In the genomic region with DNA sequence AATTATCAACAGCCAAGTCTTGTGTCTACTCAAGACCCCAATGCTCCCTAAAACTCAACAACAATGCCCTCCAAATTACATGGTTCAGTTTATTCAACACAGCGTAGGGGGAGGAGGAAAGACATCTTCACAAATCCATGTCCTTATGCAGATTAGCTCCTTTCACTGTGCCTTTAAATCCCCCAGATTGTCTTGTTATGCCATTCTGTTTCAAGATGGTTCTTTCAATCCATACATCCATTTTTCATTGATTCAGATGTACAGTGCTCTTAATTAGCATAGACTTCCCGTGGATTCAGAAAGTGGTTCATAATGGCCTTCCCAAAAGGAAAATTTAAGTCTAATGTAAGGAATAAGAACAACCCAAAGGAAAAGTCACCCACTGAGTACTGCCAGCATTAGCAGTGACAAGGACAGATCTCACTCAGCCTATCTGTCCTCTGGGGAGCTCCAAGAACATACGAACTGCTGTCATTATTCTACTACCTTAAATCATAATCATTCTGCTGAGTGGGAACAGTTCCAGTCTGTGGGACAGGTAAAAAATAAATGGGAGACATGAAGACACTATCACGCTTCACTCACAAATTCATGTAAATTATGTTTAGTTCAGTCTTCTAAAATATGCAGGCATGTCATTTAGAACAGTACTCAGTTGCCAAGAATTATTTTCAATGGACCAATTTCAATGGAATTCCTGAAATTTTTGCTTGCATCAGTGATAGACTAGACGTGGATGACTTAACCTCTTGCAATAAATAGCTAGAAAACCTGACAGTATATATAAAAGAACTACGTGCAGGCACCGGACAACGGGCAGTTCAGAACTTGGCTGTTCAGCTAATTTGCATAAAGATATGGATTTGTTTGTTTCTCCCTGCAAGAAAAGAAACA, we compare ENCODE assay signal across 12 cellular contexts. TPM values are rescaled to one million over a fixed set of nuclear protein-coding genes. Genes with fewer than 3 reads are reported as not detected.
A peak's percentile ranks its signal among the peaks of the same experiment; 100 is the strongest.
DNase-seq lines count a peak whose midpoint lies in the region; ATAC-seq, FAIRE-seq and TF ChIP-seq lines count a peak whose summit lies in the region.
"Had no signal": no experiment of that assay in that cellular context is flagged by ENCODE, and none has a peak within 500 bp of the region (broad histone marks: within the 10 kb centered on the region; RNA-seq: fewer than 3 reads in every experiment).

No MANE protein-coding gene starts in this region.

- H3K14ac ChIP-seq in H1 (ENCODE audit: insufficient read length) = no peak overlapping the region

- FAIRE-seq in H1 (lab: Jason Lieb, UNC) = peak; percentile 28

- H3K27ac ChIP-seq in H1 (ENCODE audit: low read depth, low read length) (0 out of 2 replicates have a peak overlapping the region, but pooled peaks have one; percentile 23), suprapubic skin (no peak overlapping the region)

- peaks cover 35% of the 10 kb centered on the region for H3K4me1 Mint-ChIP-seq in nephron

- in situ Hi-C loops in Caki2 (cut with HindIII; ENCODE audit: low pct_unique_long_range_greater_than_20kb, low sequenced_read_pairs) = no loop called here

- no peak for TF ChIP-seq RAD21 in H1 (IDR thresholded peaks at IDR 0.05 in 1 of 2, conservative IDR thresholded peaks at IDR 0.05 in 1 of 2; ENCODE audit: low read depth in 2 of 2, low read length in 2 of 2)

- no peak overlapping the region for H2BK15ac ChIP-seq in H1 (ENCODE audit: low read length)

- TF ChIP-seq EP300 in H1 (IDR thresholded peaks at IDR 0.05; ENCODE audit: borderline replicate concordance in 1 of 2, low read depth in 2 of 2, low read length in 2 of 2) = no peak
- TF ChIP-seq EP300 in suprapubic skin (IDR thresholded peaks at IDR 0.05) = no peak

- peaks cover 48% of the 10 kb centered on the region for H3K36me3 Mint-ChIP-seq in nephron (ENCODE audit: low read depth)

- H4K91ac ChIP-seq in H1 (replicated peaks; ENCODE audit: insufficient read length, low read length) = no peak overlapping the region

- peak overlapping the region; percentile 12 to 54 (median 24) for H3K27ac Mint-ChIP-seq in nephron
- H3K27ac Mint-ChIP-seq: activated naive CD4-positive, alpha-beta T cell treated with anti-CD3 and anti-CD28 coated beads for 36 hours had no signal

- H3K9ac ChIP-seq in H1 (replicated peaks in 1 of 4; ENCODE audit: extremely low read depth in 1 of 4, low read depth in 3 of 4, low read length in 3 of 4) = no peak overlapping the region

- peaks cover 8% of the 10 kb centered on the region; the same call in 1 of the 2 replicates for H3K79me1 ChIP-seq in H1 (ENCODE audit: low read depth, low read length)

- H3K79me2 ChIP-seq in H1 (ENCODE audit: control insufficient read depth in 1 of 2, insufficient read depth in 2 of 2, low read length in 2 of 2) = peaks cover 0 to 15% of the 10 kb centered on the region in 2 experiments; a peak in 1 of 4 replicates

- TF ChIP-seq POLR2A in H1 (IDR thresholded peaks at IDR 0.05; ENCODE audit: control extremely low read depth in 1 of 2, low read depth in 2 of 2, low read length in 2 of 2) (no peak), suprapubic skin (IDR thresholded peaks at IDR 0.05) (no peak)

- no peak overlapping the region for H3K18ac ChIP-seq in H1 (ENCODE audit: extremely low read depth, low read length)

- no peak overlapping the region for H3K4ac ChIP-seq in H1 (replicated peaks; ENCODE audit: insufficient read length, low read depth, low read length)

- H2BK12ac ChIP-seq in H1 (ENCODE audit: low read depth, low read length) = no peak overlapping the region; the same call in 1 of the 2 replicates

- H4K8ac ChIP-seq in H1 (ENCODE audit: extremely low read depth, insufficient read depth, low read length) = no peak overlapping the region

- WGBS in H1 (ENCODE audit: extremely low coverage in 1 of 2, insufficient coverage in 1 of 2, insufficient read length in 1 of 2, insufficient replicate concordance in 2 of 2, low coverage in 1 of 2, low lambda C conversion rate in 2 of 2, missing lambda C conversion rate in 1 of 2), 2 experiments = 83% methylated on average over 8 of the region's 8 CpGs; no CpG with 5 or more reads in 1 of the 2 experiments
- 80% methylated on average over 8 of the region's 8 CpGs for whole genome bisulfite sequencing in suprapubic skin

- CTCF ChIA-PET in H1 (lab: Charles Lee; ENCODE audit: partially characterized antibody) = interaction anchor here (0.6 to 3.4 kb wide), 6 partner anchors 9 to 157 kb away, joined by 4 to 17 read pairs (median 4); no protein-coding TSS in a partner anchor

- H3K23ac ChIP-seq in H1 (ENCODE audit: insufficient read length) = no peak overlapping the region

- H3K23me2 ChIP-seq in H1 (ENCODE audit: low read depth, low read length) = no peaks in the 10 kb centered on the region

- no peak overlapping the region for H3K4me3 ChIP-seq in H1 (ENCODE audit: extremely low read depth in 1 of 4, insufficient read depth in 2 of 4, low read depth in 3 of 4, low read length in 4 of 4)
- H3K4me3 ChIP-seq in suprapubic skin = no peak overlapping the region

- POLR2A ChIA-PET in H1 (lab: Charles Lee; ENCODE audit: partially characterized antibody) = interaction anchor here (0.5 to 0.9 kb wide), 5 partner anchors 13 to 178 kb away, joined by 3 to 5 read pairs (median 3); partner anchors contain the start of gene RNU4ATAC

- no peaks in the 10 kb centered on the region for H3K27me3 Mint-ChIP-seq in nephron (ENCODE audit: low read depth)

- H3K9me3 Mint-ChIP-seq in nephron = no peaks in the 10 kb centered on the region
- H3K9me3 Mint-ChIP-seq: activated naive CD4-positive, alpha-beta T cell treated with anti-CD3 and anti-CD28 coated beads for 36 hours had no signal

- peaks cover 0 to 14% (median 12%) of the 10 kb centered on the region in 4 experiments; a peak in 6 of 8 replicates for H3K36me3 ChIP-seq in H1 (ENCODE audit: control insufficient read depth in 2 of 4, insufficient read depth in 4 of 4, low read length in 3 of 4)
- peaks cover 29% of the 10 kb centered on the region for H3K36me3 ChIP-seq in suprapubic skin

- H3K56ac ChIP-seq in H1 (replicated peaks; ENCODE audit: insufficient read length, low read depth, low read length) = no peak overlapping the region

- H4K20me1 ChIP-seq in H1 (replicated peaks in 1 of 2; ENCODE audit: control insufficient read depth in 1 of 2, insufficient read depth in 2 of 2, low read length in 2 of 2) = no peaks in the 10 kb centered on the region

- no peak overlapping the region for H2BK20ac ChIP-seq in H1 (ENCODE audit: low read length)

- ATAC-seq in GM18498 (IDR thresholded peaks at IDR 0.05; ENCODE audit: unreplicated experiment) = no peak

- H3K9me3 ChIP-seq in H1 (ENCODE audit: insufficient read depth in 2 of 2, low read depth in 1 of 2, low read length in 1 of 2) (no peaks in the 10 kb centered on the region), suprapubic skin (no peaks in the 10 kb centered on the region)

- H2BK120ac ChIP-seq in H1 (replicated peaks; ENCODE audit: low read depth, low read length) = no peak overlapping the region

- DNase-seq in Caki2 (ENCODE audit: low read depth) (peak; percentile 26), M059J (ENCODE audit: low read depth) (peak; percentile 44), H1 (ENCODE audit: low read depth in 1 of 2, low spot score in 2 of 2) (no peak), suprapubic skin (ENCODE audit: low spot score in 2 of 2) (no peak), HUDEP-2 (lab: John Stamatoyannopoulos, UW; ENCODE audit: unreplicated experiment in 76 of 76) (no peak)
- no peak for DNase-seq in stimulated activated CD4-positive, alpha-beta T cell treated with anti-CD3 and anti-CD28 coated beads, Interleukin-15, amount 100 ng/mL, for 24 hours
- DNase-seq: activated naive CD4-positive, alpha-beta T cell treated with anti-CD3 and anti-CD28 coated beads for 36 hours; RPMI8226 had no signal

- no peak overlapping the region for H4K5ac ChIP-seq in H1 (ENCODE audit: insufficient read length, low read depth, low read length)

- H3K27me3 ChIP-seq in H1 (replicated peaks in 1 of 4; ENCODE audit: control insufficient read depth in 3 of 4, extremely low read depth in 1 of 4, insufficient read depth in 3 of 4, low read length in 3 of 4) (no peaks in the 10 kb centered on the region), suprapubic skin (no peaks in the 10 kb centered on the region)

- TF ChIP-seq CTCF in H1 (IDR thresholded peaks at IDR 0.05; ENCODE audit: control extremely low read depth in 1 of 3, insufficient read depth in 1 of 3, low read depth in 1 of 3, low read length in 3 of 3) (no peak), nephron (IDR thresholded peaks at IDR 0.05; ENCODE audit: unreplicated experiment in 3 of 3) (no peak), suprapubic skin (IDR thresholded peaks at IDR 0.05) (no peak)

- H3K4me1 ChIP-seq in H1 (replicated peaks in 1 of 4; ENCODE audit: control insufficient read depth in 3 of 4, insufficient read depth in 4 of 4, low read length in 3 of 4) (peaks cover under 1 to 4% (median 3%) of the 10 kb centered on the region in 4 experiments; a peak in 3 of 7 replicates), suprapubic skin (peaks cover 11% of the 10 kb centered on the region)

- H2AFZ ChIP-seq in H1 (ENCODE audit: low read length) = no peak overlapping the region

- no peak overlapping the region for H2AK5ac ChIP-seq in H1 (ENCODE audit: low read depth, low read length)

- no peak overlapping the region for H3K4me3 Mint-ChIP-seq in nephron
- H3K4me3 Mint-ChIP-seq: activated naive CD4-positive, alpha-beta T cell treated with anti-CD3 and anti-CD28 coated beads for 36 hours had no signal

- no peak overlapping the region; the same call in 1 of the 2 replicates for H2BK5ac ChIP-seq in H1 (ENCODE audit: low read depth, low read length)

- H3K4me2 ChIP-seq in H1 (ENCODE audit: insufficient read depth in 1 of 2, low read depth in 2 of 2, low read length in 2 of 2) = 0 out of 4 replicates have a peak overlapping the region, but pooled peaks of 1 of the 2 experiments have one; percentile 10

TF ChIP-seq in H1, 55 proteins besides CTCF, POLR2A, EP300 and RAD21 (continues in another document):
- TF ChIP-seq TEAD4 (IDR thresholded peaks at IDR 0.05; ENCODE audit: low read depth, low read length) (no peak), MAFK (IDR thresholded peaks at IDR 0.05; ENCODE audit: low read depth, low read length) (no peak), TAF1 (IDR thresholded peaks at IDR 0.05; ENCODE audit: low read depth, low read length) (no peak), PHF8 (conservative IDR thresholded peaks at IDR 0.05; ENCODE audit: low read depth, low read length) (no peak)

RNA-seq across cellular contexts. Expression of gene RNU4ATAC, which starts 58.9 kb away (rescaled TPM):
- total RNA-seq in Caki2 (2014; rRNA removed; shearing (Covaris generic); ENCODE audit: low replicate concordance) = not detected in 2 replicates
- total RNA-seq in M059J (2014; rRNA removed; shearing (Covaris generic)) = under 0.01 TPM in 1 of 2 replicates, not detected in the other
- total RNA-seq in H1 (2021; fragmentation: NEBNext Ultra II Directional; extraction: Animal tissue kit (Norgen Biotek cat#: 25700)) = not detected in 2 replicates
- polyA plus RNA-seq in H1 (2011; rRNA removed) = not detected in 2 replicates
- not detected for polyA plus RNA-seq in H1 (2011; cell fraction: cytosol; rRNA removed)
- polyA plus RNA-seq in H1 (2011; cell fraction: nucleus; rRNA removed) = not detected
- polyA plus RNA-seq in H1 (2012, experiment 1 of 2) = not detected in 4 replicates
- polyA plus RNA-seq in H1 (2012, experiment 2 of 2) = not detected
- not detected for polyA plus RNA-seq in H1 (2013, experiment 1 of 2)
- polyA plus RNA-seq in H1 (2013, experiment 2 of 2) = not detected
- under 0.01 TPM in 2 replicates for polyA minus RNA-seq in H1 (2011; rRNA and poly(A)+ RNA removed)
- 4,605 TPM for polyA minus RNA-seq in H1 (2011; cell fraction: cytosol; rRNA and poly(A)+ RNA removed)
- under 0.01 TPM for polyA minus RNA-seq in H1 (2011; cell fraction: nucleus; rRNA and poly(A)+ RNA removed)
- not detected for total RNA-seq in suprapubic skin
- total RNA-seq: activated naive CD4-positive, alpha-beta T cell treated with anti-CD3 and anti-CD28 coated beads for 36 hours; H4; liver had no signal

Comparison
In these comparisons a context has a peak if more than half of its experiments do, and no peak if none do; other contexts are left out.
1. DNase-seq: peak in Caki2 (single experiment) and M059J (single experiment); none in H1 (0 of 2), suprapubic skin (0 of 2), HUDEP-2 (0 of 76) and stimulated activated CD4-positive, alpha-beta T cell treated with anti-CD3 and anti-CD28 coated beads, Interleukin-15, amount 100 ng/mL, for 24 hours (single experiment).